In genomic region chr9:89277043-89277442, GRCh38 we compare ENCODE assay signal across 29 cellular contexts.
"Had no signal": no experiment of that assay in that cellular context is flagged by ENCODE, and none has a peak within 500 bp of the region (broad histone marks: within the 10 kb centered on the region; RNA-seq: fewer than 3 reads in every experiment).

No MANE protein-coding gene starts in this region.

- H3K36me3 Mint-ChIP-seq: stimulated activated effector memory CD8-positive, alpha-beta T cell treated with anti-CD3 and anti-CD28 coated beads, Interleukin-12 subunit alpha, Interleukin-12 subunit beta, amount 100 ng/mL, for 72 hours had no signal

- DNase-seq: activated CD4-positive, alpha-beta T cell treated with anti-CD3 and anti-CD28 coated beads, Interleukin-2, amount 50 U/mL, for 1 hour; activated CD8-positive, alpha-beta memory T cell treated with anti-CD3 and anti-CD28 coated beads for 24 hours; activated effector memory CD4-positive, alpha-beta T cell treated with Interleukin-2 at 50 U/mL for 16 hours; anterior cingulate cortex; body of pancreas; cortex of kidney; effector memory CD8-positive, alpha-beta T cell; gastrocnemius medialis; glutamatergic neuron; left cardiac atrium; left ventricle myocardium superior; occipital lobe; psoas muscle; sigmoid colon; stimulated activated CD4-positive, alpha-beta T cell treated with anti-CD3 and anti-CD28 coated beads, Interleukin-4, amount 100 ng/mL, for 24 hours; T-helper 9 cell; trophoblast cell had no signal

- H3K27me3 ChIP-seq: body of pancreas, cardiac muscle cell, gastrocnemius medialis, hepatocyte, sigmoid colon had no signal

- H3K27ac Mint-ChIP-seq: effector memory CD8-positive, alpha-beta T cell; stimulated activated effector memory CD8-positive, alpha-beta T cell treated with anti-CD3 and anti-CD28 coated beads, Interleukin-12 subunit alpha, Interleukin-12 subunit beta, amount 100 ng/mL, for 72 hours; stimulated activated naive CD8-positive, alpha-beta T cell treated with anti-CD3 and anti-CD28 coated beads, Interleukin-15, Interleukin-2, amounts not matched to agents 100 ng/mL and 50 ng/mL, for 24 hours had no signal

- ATAC-seq: body of pancreas; effector memory CD8-positive, alpha-beta T cell; gastrocnemius medialis; left ventricle myocardium superior; psoas muscle; stimulated activated effector memory CD8-positive, alpha-beta T cell treated with anti-CD3 and anti-CD28 coated beads, Interleukin-12 subunit alpha, Interleukin-12 subunit beta, amount 100 ng/mL, for 72 hours had no signal

- FAIRE-seq: keratinocyte, small intestine, TTC549, urothelium cell line had no signal

- H3K4me3 ChIP-seq: body of pancreas, cardiac muscle cell, gastrocnemius medialis, hepatocyte, psoas muscle, sigmoid colon, thoracic aorta had no signal

- H3K9me3 ChIP-seq: gastrocnemius medialis had no signal

- H3K4me1 ChIP-seq: body of pancreas, gastrocnemius medialis, psoas muscle had no signal

- H3K4me3 Mint-ChIP-seq: activated naive CD4-positive, alpha-beta T cell treated with anti-CD3 and anti-CD28 coated beads for 36 hours; effector memory CD8-positive, alpha-beta T cell; stimulated activated effector memory CD8-positive, alpha-beta T cell treated with anti-CD3 and anti-CD28 coated beads, Interleukin-12 subunit alpha, Interleukin-12 subunit beta, amount 100 ng/mL, for 72 hours; stimulated activated naive CD8-positive, alpha-beta T cell treated with anti-CD3 and anti-CD28 coated beads, Interleukin-15, Interleukin-2, amounts not matched to agents 100 ng/mL and 50 ng/mL, for 24 hours had no signal

- H3K27ac ChIP-seq: body of pancreas, cardiac muscle cell, gastrocnemius medialis, hepatocyte, parathyroid adenoma, psoas muscle, sigmoid colon, thoracic aorta, VCaP had no signal

- H3K36me3 ChIP-seq: cardiac muscle cell, gastrocnemius medialis, sigmoid colon, thoracic aorta had no signal
